ENCODE assay signal across 8 cellular contexts in the genomic region with DNA sequence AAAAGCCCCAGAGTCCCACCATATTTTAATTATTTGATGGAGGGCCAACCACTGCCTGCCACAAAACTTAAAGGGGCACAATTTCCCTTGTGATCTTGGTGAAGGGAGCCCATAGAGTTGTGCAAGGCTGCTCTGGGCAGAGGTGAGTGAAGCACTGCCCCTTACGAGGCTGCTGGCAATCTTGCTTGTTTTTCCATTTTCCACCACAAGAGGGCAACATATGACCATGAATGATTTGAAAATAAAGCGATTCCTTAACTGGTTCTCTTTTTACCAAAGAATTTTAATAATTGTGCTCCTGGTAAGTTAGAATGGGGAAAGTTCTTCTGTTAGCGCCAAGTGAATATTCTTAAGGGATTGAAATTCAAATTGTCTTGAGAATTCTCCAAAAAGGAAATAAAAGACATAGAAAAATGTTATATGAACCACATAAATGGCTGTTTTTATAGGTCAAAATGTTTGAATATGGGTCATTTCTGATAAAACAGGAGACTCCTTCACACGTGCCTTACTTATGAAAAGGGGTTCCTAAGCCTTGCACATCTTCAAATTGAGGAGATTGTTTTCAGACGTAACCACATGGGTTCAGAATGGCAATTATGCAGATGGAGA. TPM values are rescaled to one million over a fixed set of nuclear protein-coding genes. Genes with fewer than 3 reads are reported as not detected.
DNase-seq lines count a peak whose midpoint lies in the region; ATAC-seq and TF ChIP-seq lines count a peak whose summit lies in the region.

No MANE protein-coding gene starts in this region.

- CTCF ChIA-PET in Panc1 (lab: Charles Lee) = no interaction called here

- 4 to 25% methylated on average over 3 to 5 of the region's 5 CpGs for WGBS in transverse colon (ENCODE audit: low coverage in 1 of 2), 2 donors

- no peaks in the 10 kb centered on the region for H3K9me3 ChIP-seq in BE2C
- no peaks in the 10 kb centered on the region for H3K9me3 ChIP-seq in Panc1 (ENCODE audit: control insufficient read depth, insufficient read depth, low read depth, low read length)
- H3K9me3 ChIP-seq in neutrophil = no peaks in the 10 kb centered on the region
- no peaks in the 10 kb centered on the region for H3K9me3 ChIP-seq in transverse colon

- intact Hi-C loops in Panc1 (cut with micrococcal nuclease; ENCODE audit: unreplicated experiment) = loop anchor here (5.0 kb wide), 2 partner anchors 521 to 626 kb away; no protein-coding TSS in a partner anchor
- intact Hi-C loops in transverse colon (cut with DNase I; ENCODE audit: low total_unique reads) = loop anchor here (5.0 kb wide), 1 partner anchor 631 kb away; no protein-coding TSS in a partner anchor

- H3K4me3 Mint-ChIP-seq in activated T-cell treated with anti-CD3 and anti-CD28 coated beads, Interleukin-2, amount 50 U/mL, for 72 hours = no peak overlapping the region

- in situ Hi-C loops in Panc1 (cut with HindIII; ENCODE audit: low pct_unique_long_range_greater_than_20kb, low sequenced_read_pairs) (no loop called here), transverse colon (cut with MboI; ENCODE audit: low pct_ligation_motif_present in 1 of 4, low pct_unique_long_range_greater_than_20kb in 1 of 4, low sequenced_read_pairs in 3 of 4) (loop anchor here in 3 of 4 donors (5.0 to 25.0 kb wide), 5 partner anchors 519 to 629 kb away; no protein-coding TSS in a partner anchor)

- H3K27me3 ChIP-seq in BE2C (no peaks in the 10 kb centered on the region), Panc1 (ENCODE audit: control insufficient read depth, insufficient read depth, low read length) (no peaks in the 10 kb centered on the region), neutrophil (no peaks in the 10 kb centered on the region), transverse colon (no peaks in the 10 kb centered on the region)

- DNase-seq in BE2C (peak; percentile 35), Panc1 (ENCODE audit: low read depth, low spot score) (peak; percentile 58), fibroblast of peridontal ligament (ENCODE audit: extremely low read depth) (peak; percentile 91), transverse colon (peak; percentile 52)
- DNase-seq in activated T-cell treated with anti-CD3 and anti-CD28 coated beads, Interleukin-2, amount 50 U/mL, for 72 hours = peak; percentile 49 to 73

- ATAC-seq in GM19035 (IDR thresholded peaks at IDR 0.05; ENCODE audit: unreplicated experiment) (peak; percentile 79), Panc1 (peak; percentile 81)
- ATAC-seq in activated T-cell treated with anti-CD3 and anti-CD28 coated beads, Interleukin-2, amount 50 U/mL, for 72 hours (replicated peaks in 1 of 2) = peak; percentile 44 to 53

- peak; percentile 85 for TF ChIP-seq RAD21 in Ishikawa (IDR thresholded peaks at IDR 0.05; ENCODE audit: low read depth)

- H3K4me1 ChIP-seq in BE2C = no peaks in the 10 kb centered on the region
- peaks cover 6% of the 10 kb centered on the region for H3K4me1 ChIP-seq in Panc1 (ENCODE audit: control insufficient read depth, insufficient read depth, low read length)
- peaks cover 26 to 27% of the 10 kb centered on the region in 2 experiments for H3K4me1 ChIP-seq in neutrophil (ENCODE audit: control insufficient read depth in 1 of 2, insufficient read depth in 1 of 2, low read depth in 1 of 2, low read length in 1 of 2)
- peaks cover 0 to 6% (median 2%) of the 10 kb centered on the region in 4 donors for H3K4me1 ChIP-seq in transverse colon

- H3K27me3 Mint-ChIP-seq in activated T-cell treated with anti-CD3 and anti-CD28 coated beads, Interleukin-2, amount 50 U/mL, for 72 hours (ENCODE audit: low read depth) = no peaks in the 10 kb centered on the region

- H3K36me3 ChIP-seq in BE2C (no peaks in the 10 kb centered on the region), Panc1 (ENCODE audit: control insufficient read depth, insufficient read depth, low read length) (no peaks in the 10 kb centered on the region), neutrophil (no peaks in the 10 kb centered on the region), transverse colon (no peaks in the 10 kb centered on the region)

- H3K27ac ChIP-seq in Panc1 (ENCODE audit: low read length) (no peak overlapping the region), neutrophil (no peak overlapping the region), transverse colon (no peak overlapping the region)

- BruUV-seq in Panc1 (replicated peaks; lab: Mats Ljungman, UMichigan) = no TSS peak

- no peak overlapping the region for H3K4me3 ChIP-seq in BE2C (ENCODE audit: low read depth, low read length)
- H3K4me3 ChIP-seq in Panc1 (ENCODE audit: low read depth in 2 of 2, low read length in 2 of 2) = no peak overlapping the region
- no peak overlapping the region for H3K4me3 ChIP-seq in neutrophil (ENCODE audit: low read depth in 1 of 2, low read length in 1 of 2)
- H3K4me3 ChIP-seq in transverse colon = no peak overlapping the region

- H3K4me1 Mint-ChIP-seq in activated T-cell treated with anti-CD3 and anti-CD28 coated beads, Interleukin-2, amount 50 U/mL, for 72 hours (ENCODE audit: low read depth) = no peaks in the 10 kb centered on the region

- TF ChIP-seq CTCF in BE2C (IDR thresholded peaks at IDR 0.05; ENCODE audit: low read depth, low read length) = peak; percentile 52
- TF ChIP-seq CTCF in Panc1 (IDR thresholded peaks at IDR 0.05) = peak; percentile 80
- TF ChIP-seq CTCF in neutrophil (IDR thresholded peaks at IDR 0.05) = peak; percentile 92
- TF ChIP-seq CTCF in transverse colon (IDR thresholded peaks at IDR 0.05) = peak; percentile 75 to 84 (median 79)

- H3K36me3 Mint-ChIP-seq in activated T-cell treated with anti-CD3 and anti-CD28 coated beads, Interleukin-2, amount 50 U/mL, for 72 hours (ENCODE audit: insufficient read depth in 2 of 2) = no peaks in the 10 kb centered on the region

- POLR2A ChIA-PET in Panc1 (lab: Charles Lee) = no interaction called here

- H3K9me3 Mint-ChIP-seq in activated T-cell treated with anti-CD3 and anti-CD28 coated beads, Interleukin-2, amount 50 U/mL, for 72 hours = no peaks in the 10 kb centered on the region

- no peak overlapping the region for H3K27ac Mint-ChIP-seq in activated T-cell treated with anti-CD3 and anti-CD28 coated beads, Interleukin-2, amount 50 U/mL, for 72 hours

- no peak for TF ChIP-seq POLR2A in transverse colon (IDR thresholded peaks at IDR 0.05)

- no peak for TF ChIP-seq EP300 in Ishikawa (IDR thresholded peaks at IDR 0.05; ENCODE audit: borderline replicate concordance)
- TF ChIP-seq EP300 in transverse colon (IDR thresholded peaks at IDR 0.05; ENCODE audit: low read depth) = no peak

TF ChIP-seq in Ishikawa, 13 proteins besides CTCF, POLR2A, EP300 and RAD21:
- no peak for TF ChIP-seq FOXM1 (IDR thresholded peaks at IDR 0.05; ENCODE audit: borderline replicate concordance, low read depth)
- 0 out of 2 replicates have a peak, but pooled peaks have one; percentile 9 for TF ChIP-seq NFIC (IDR thresholded peaks at IDR 0.05)

RNA-seq across cellular contexts. Expression of gene PGM1, which starts 22.7 kb away (rescaled TPM):
- polyA plus RNA-seq in BE2C (2012; ENCODE audit: insufficient read depth, insufficient read length, low read depth) = 5.8 TPM
- total RNA-seq in Panc1 (2021; ENCODE audit: unreplicated experiment) (77.2 TPM), transverse colon (100 to 1,000 TPM in 2 of 4 donors, 10 to 100 TPM in 2; 45.0 to 144 (median 103) TPM)
- 88.7 TPM for polyA plus RNA-seq in Panc1 (2012; ENCODE audit: insufficient read length)
- 10 to 100 TPM; 34.1 to 36.1 TPM for total RNA-seq in activated T-cell treated with anti-CD3 and anti-CD28 coated beads, Interleukin-2, amount 50 U/mL, for 72 hours

Comparison
In these comparisons a context has a peak if more than half of its experiments do, and no peak if none do; other contexts are left out.
1. DNase-seq: peak in every context shown above with its lines; median percentile 91 in fibroblast of peridontal ligament; 61 in activated T-cell treated with anti-CD3 and anti-CD28 coated beads, Interleukin-2, amount 50 U/mL, for 72 hours; 58 in Panc1; 52 in transverse colon; 35 in BE2C.